21 cellular contexts compared by ENCODE assay signal in the genomic region with DNA sequence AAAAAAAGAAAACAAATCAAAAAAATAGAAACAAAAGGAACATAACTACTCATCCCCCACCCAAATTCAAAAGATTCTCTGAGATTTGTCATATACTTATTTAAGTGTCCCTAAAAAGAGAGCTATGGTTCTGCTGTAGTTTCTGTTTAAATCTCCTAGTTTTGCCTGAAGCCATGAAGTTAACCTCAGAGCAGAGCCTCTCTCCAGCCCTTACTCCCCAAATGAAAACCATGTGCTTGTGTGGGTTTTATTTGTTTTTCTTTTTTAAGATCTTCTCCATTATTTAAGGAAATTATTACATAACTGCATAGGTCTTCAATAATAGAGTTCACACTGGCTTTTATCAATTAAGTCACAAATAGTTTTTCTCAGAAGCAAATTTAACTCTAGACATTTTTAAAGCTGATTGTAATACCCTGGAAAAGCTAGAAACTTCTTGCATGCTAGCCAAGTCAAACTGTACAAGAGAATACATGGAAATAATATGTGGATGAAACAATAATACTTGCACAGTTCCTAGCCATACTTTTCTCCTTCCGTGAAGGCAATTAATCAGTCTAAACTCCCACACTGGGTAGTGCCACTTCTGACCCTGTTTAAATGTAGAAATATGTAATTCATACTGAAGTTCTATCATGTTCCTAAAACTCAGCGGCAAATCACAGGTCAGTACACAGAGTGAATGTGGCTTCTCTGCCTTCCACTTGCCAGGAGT.
DNase-seq lines count a peak whose midpoint lies in the region; ATAC-seq and TF ChIP-seq lines count a peak whose summit lies in the region.
"Had no signal": no experiment of that assay in that cellular context is flagged by ENCODE, and none has a peak within 500 bp of the region (broad histone marks: within the 10 kb centered on the region; RNA-seq: fewer than 3 reads in every experiment).

No MANE protein-coding gene starts in this region.

- H3K4me3 ChIP-seq in ascending aorta (peak overlapping the region in 1 of 2 donors; percentile 15), fibroblast of the aortic adventitia (ENCODE audit: low read depth, low read length) (no peak overlapping the region), thoracic aorta (peak overlapping the region; percentile 18)

- H3K27me3 ChIP-seq in ascending aorta, result no peaks in the 10 kb centered on the region
- H3K27me3 ChIP-seq in thoracic aorta (replicated peaks; ENCODE audit: insufficient read depth), result no peaks in the 10 kb centered on the region

- H3K27ac ChIP-seq in ascending aorta (peak overlapping the region; percentile 72 to 78), thoracic aorta (peak overlapping the region; percentile 72 to 84)

- intact Hi-C loops in ascending aorta (cut with DNase I), result no loop called here

- H3K36me3 ChIP-seq in ascending aorta (no peaks in the 10 kb centered on the region), thoracic aorta (no peaks in the 10 kb centered on the region)

- ATAC-seq in thoracic aorta (ENCODE audit: insufficient number of reproducible peaks, low FRiP score, low read depth), result no peak
- ATAC-seq in GM21529 (IDR thresholded peaks at IDR 0.05; ENCODE audit: unreplicated experiment), result no peak
- no peak for ATAC-seq in HG02678 (IDR thresholded peaks at IDR 0.05; ENCODE audit: unreplicated experiment)
- ATAC-seq in GM18517 (IDR thresholded peaks at IDR 0.05; ENCODE audit: unreplicated experiment), result no peak
- ATAC-seq: CD8-positive, alpha-beta T cell had no signal

- DNase-seq in EL (peak; percentile 17), ascending aorta (ENCODE audit: low spot score in 2 of 2) (no peak), fibroblast of the aortic adventitia (ENCODE audit: low read depth) (peak; percentile 68), thoracic aorta (ENCODE audit: low spot score) (no peak)
- DNase-seq: activated gamma-delta T cell treated with Interleukin-2 at 50 U/mL for 16 hours; activated T-cell treated with anti-CD3 and anti-CD28 coated beads, Interleukin-2, amount 50 U/mL, for 1 hour; amniotic stem cell; CD8-positive, alpha-beta T cell; central memory CD4-positive, alpha-beta T cell; DMS153; kidney glomerular epithelial cell; mammary epithelial cell; NCI-H1092 treated with DMSO at 0.1 percent for 48 hours; NCI-H1930; NCI-H345; OCI-M1; Right ventricle myocardium superior; stimulated activated CD4-positive, alpha-beta T cell treated with anti-CD3 and anti-CD28 coated beads, Interleukin-12 subunit alpha, Interleukin-12 subunit beta, amount 100 ng/mL, for 4 hours had no signal

- H3K9me3 ChIP-seq in ascending aorta (no peaks in the 10 kb centered on the region), thoracic aorta (no peaks in the 10 kb centered on the region)

- H3K4me1 ChIP-seq in ascending aorta (peaks cover 7 to 47% of the 10 kb centered on the region in 2 donors), thoracic aorta (ENCODE audit: control insufficient read depth in 1 of 2, low read depth in 2 of 2) (peaks cover 28 to 60% of the 10 kb centered on the region in 2 donors)

- TF ChIP-seq CTCF in ascending aorta (IDR thresholded peaks at IDR 0.05) (no peak), fibroblast of the aortic adventitia (IDR thresholded peaks at IDR 0.05; ENCODE audit: insufficient read depth, low read length) (no peak), thoracic aorta (IDR thresholded peaks at IDR 0.05) (no peak)

Comparison
In these comparisons a context has a peak if more than half of its experiments do, and no peak if none do; other contexts are left out.
1. DNase-seq: peak in EL (single experiment) and fibroblast of the aortic adventitia (single experiment); none in ascending aorta (0 of 2) and thoracic aorta (single experiment).